ENCODE assay signal across 23 cellular contexts in genomic region chr1:7519861-7520408, GRCh38.
DNase-seq lines count a peak whose midpoint lies in the region; ATAC-seq, FAIRE-seq and TF ChIP-seq lines count a peak whose summit lies in the region.
"Had no signal": no experiment of that assay in that cellular context is flagged by ENCODE, and none has a peak within 500 bp of the region (broad histone marks: within the 10 kb centered on the region; RNA-seq: fewer than 3 reads in every experiment).

No MANE protein-coding gene starts in this region.

- H3K4me1 Mint-ChIP-seq in glutamatergic neuron (ENCODE audit: low read depth, unreplicated experiment) = peaks cover 10% of the 10 kb centered on the region
- no peaks in the 10 kb centered on the region for H3K4me1 Mint-ChIP-seq in stimulated activated memory B cell treated with anti-CD40 and anti-IgM and Interleukin-4, amounts not matched to agents 10 μg/mL and 1 μg/mL and 100 μg/mL, for 72 hours

- H3K9me3 Mint-ChIP-seq in glutamatergic neuron (ENCODE audit: unreplicated experiment) = peaks cover 8% of the 10 kb centered on the region
- H3K9me3 Mint-ChIP-seq in stimulated activated memory B cell treated with anti-CD40 and anti-IgM and Interleukin-4, amounts not matched to agents 10 μg/mL and 1 μg/mL and 100 μg/mL, for 72 hours = no peaks in the 10 kb centered on the region

- H3K9ac ChIP-seq in HepG2 (ENCODE audit: insufficient read depth, low read depth, low read length) = no peak overlapping the region

- H3K27ac ChIP-seq in HepG2 (ENCODE audit: extremely low read length, insufficient read depth, low read length) = no peak overlapping the region
- H3K27ac ChIP-seq in right lobe of liver = no peak overlapping the region
- H3K27ac ChIP-seq: 22Rv1 had no signal

- no peak overlapping the region for H3K4me2 ChIP-seq in HepG2 (ENCODE audit: low read depth, low read length)

- no peaks in the 10 kb centered on the region for H3K36me3 ChIP-seq in HepG2 (replicated peaks in 1 of 2; ENCODE audit: control insufficient read depth in 1 of 2, insufficient read depth in 2 of 2, low read length in 2 of 2)
- no peaks in the 10 kb centered on the region for H3K36me3 ChIP-seq in right lobe of liver
- H3K36me3 ChIP-seq: MG63 had no signal

- TF ChIP-seq RAD21 in HepG2 (CRISPR knock-in tag; IDR thresholded peaks at IDR 0.05) = no peak

- DNase-seq in DMS 273 (lab: John Stamatoyannopoulos, UW; ENCODE audit: unreplicated experiment) = peak; percentile 23
- DNase-seq in DMS 273 treated with DMSO at 0.1 percent for 48 hours (lab: John Stamatoyannopoulos, UW) = no peak
- no peak for DNase-seq in HepG2 (ENCODE audit: low spot score)
- no peak for DNase-seq in right lobe of liver
- DNase-seq in glutamatergic neuron = peak; percentile 8
- DNase-seq in H4 (ENCODE audit: low spot score) = no peak
- DNase-seq: DMS79; EL; GDM1; GOT3; KG1; MG63; NCI-H2029; NCI-H446 treated with DMSO at 0.1 percent for 48 hours; NCI-H526; NCI-H82; NK-92 treated with Interleukin-12 subunit alpha and Interleukin-12 subunit beta, amount 100 ng/mL, for 24 hours; PC-3 had no signal

- H3K27me3 ChIP-seq in HepG2 (ENCODE audit: control insufficient read depth in 1 of 2, insufficient read depth in 2 of 2, low read length in 2 of 2) (peaks cover 0 to 7% of the 10 kb centered on the region in 2 experiments; a peak in 2 of 5 replicates), right lobe of liver (no peaks in the 10 kb centered on the region)
- H3K27me3 ChIP-seq: MG63 had no signal

- no peaks in the 10 kb centered on the region for H3K4me1 ChIP-seq in HepG2 (ENCODE audit: insufficient read depth, low read length)
- no peaks in the 10 kb centered on the region for H3K4me1 ChIP-seq in right lobe of liver

- TF ChIP-seq POLR2A in HepG2 (IDR thresholded peaks at IDR 0.05; ENCODE audit: insufficient read depth in 1 of 2, low read depth in 2 of 2, low read length in 2 of 2) (no peak), right lobe of liver (IDR thresholded peaks at IDR 0.05) (no peak)

- H3K79me2 ChIP-seq in HepG2 (ENCODE audit: insufficient read depth, low read length) = no peaks in the 10 kb centered on the region

- intact Hi-C loops in HepG2 (cut with micrococcal nuclease; ENCODE audit: unreplicated experiment) (no loop called here), right lobe of liver (cut with DNase I) (no loop called here)

- peaks cover 6% of the 10 kb centered on the region for H3K36me3 Mint-ChIP-seq in glutamatergic neuron (ENCODE audit: unreplicated experiment)
- H3K36me3 Mint-ChIP-seq in stimulated activated memory B cell treated with anti-CD40 and anti-IgM and Interleukin-4, amounts not matched to agents 10 μg/mL and 1 μg/mL and 100 μg/mL, for 72 hours = no peaks in the 10 kb centered on the region

- H2AFZ ChIP-seq in HepG2 (ENCODE audit: low read length) = no peak overlapping the region

- ATAC-seq in HepG2 (peak; percentile 46; the same call in 2 of the 3 replicates), right lobe of liver (no peak), HG02973 (IDR thresholded peaks at IDR 0.05; ENCODE audit: unreplicated experiment) (no peak)
- peak; percentile 28 for ATAC-seq in stimulated activated memory B cell treated with anti-CD40 and anti-IgM and Interleukin-4, amounts not matched to agents 10 μg/mL and 1 μg/mL and 100 μg/mL, for 72 hours
- ATAC-seq: GM12878, PC-3, SK-N-SH treated with all-trans-retinoic acid at 6 μM for 48 hours had no signal

- no peak overlapping the region for H3K4me3 ChIP-seq in HepG2 (replicated peaks in 1 of 3; ENCODE audit: insufficient read depth in 1 of 3, low read depth in 2 of 3, low read length in 3 of 3)
- no peak overlapping the region for H3K4me3 ChIP-seq in right lobe of liver
- H3K4me3 ChIP-seq: GM12878, MG63 had no signal

- H3K27ac Mint-ChIP-seq in glutamatergic neuron (ENCODE audit: unreplicated experiment) = no peak overlapping the region
- no peak overlapping the region for H3K27ac Mint-ChIP-seq in stimulated activated memory B cell treated with anti-CD40 and anti-IgM and Interleukin-4, amounts not matched to agents 10 μg/mL and 1 μg/mL and 100 μg/mL, for 72 hours

- in situ Hi-C loops in HepG2 (cut with HindIII; ENCODE audit: extremely low pct_ligation_motif_present, low pct_unique_long_range_greater_than_20kb) = no loop called here

- H3K27me3 Mint-ChIP-seq in glutamatergic neuron (ENCODE audit: unreplicated experiment) = peaks cover 14% of the 10 kb centered on the region
- H3K27me3 Mint-ChIP-seq in stimulated activated memory B cell treated with anti-CD40 and anti-IgM and Interleukin-4, amounts not matched to agents 10 μg/mL and 1 μg/mL and 100 μg/mL, for 72 hours = peaks cover 23% of the 10 kb centered on the region

- 51% methylated on average over 10 of the region's 10 CpGs for WGBS in HepG2 (ENCODE audit: low lambda C conversion rate)
- 82% methylated on average over 8 of the region's 10 CpGs for WGBS in right lobe of liver (ENCODE audit: insufficient coverage, low coverage, low lambda C conversion rate, missing lambda C conversion rate)

- H3K9me3 ChIP-seq in HepG2 (ENCODE audit: low read length) (no peaks in the 10 kb centered on the region), right lobe of liver (no peaks in the 10 kb centered on the region)
- H3K9me3 ChIP-seq: MG63 had no signal

- POLR2A ChIA-PET in HepG2 (lab: Yijun Ruan, JAX) = no interaction called here

- TF ChIP-seq CTCF in HepG2 (CRISPR knock-in tag; IDR thresholded peaks at IDR 0.05) = no peak
- no peak for TF ChIP-seq CTCF in right lobe of liver (IDR thresholded peaks at IDR 0.05)
- TF ChIP-seq CTCF in glutamatergic neuron (IDR thresholded peaks at IDR 0.05; ENCODE audit: partially characterized antibody, unreplicated experiment) = no peak

- FAIRE-seq in HepG2 (lab: Jason Lieb, UNC) = no peak
- FAIRE-seq: GM12878 had no signal

- H3K4me3 Mint-ChIP-seq in glutamatergic neuron (ENCODE audit: unreplicated experiment) = no peak overlapping the region
- no peak overlapping the region for H3K4me3 Mint-ChIP-seq in stimulated activated memory B cell treated with anti-CD40 and anti-IgM and Interleukin-4, amounts not matched to agents 10 μg/mL and 1 μg/mL and 100 μg/mL, for 72 hours

- TF ChIP-seq EP300 in HepG2 (IDR thresholded peaks at IDR 0.05; ENCODE audit: low read depth in 2 of 2, low read length in 2 of 2) (no peak), HepG2 (CRISPR knock-in tag; IDR thresholded peaks at IDR 0.05; ENCODE audit: borderline replicate concordance) (no peak)

- H4K20me1 ChIP-seq in HepG2 (ENCODE audit: insufficient read depth, low read length) = no peaks in the 10 kb centered on the region

- no TSS peak for BruUV-seq in HepG2 (replicated peaks; lab: Mats Ljungman, UMichigan)

- CTCF ChIA-PET in HepG2 (lab: Yijun Ruan, JAX; ENCODE audit: low intra/inter-chr PET ratio, low total read pairs) = no interaction called here

TF ChIP-seq in HepG2, 621 proteins besides CTCF, POLR2A, EP300 and RAD21:
- TF ChIP-seq ZNF589 (CRISPR knock-in tag; conservative IDR thresholded peaks at IDR 0.05) (no peak), ZNF430 (CRISPR knock-in tag; IDR thresholded peaks at IDR 0.05) (no peak), PCBP1 (IDR thresholded peaks at IDR 0.05; ENCODE audit: borderline replicate concordance, low read depth, low read length) (0 out of 2 replicates have a peak, but pooled peaks have one; percentile 60), HNRNPK (IDR thresholded peaks at IDR 0.05; ENCODE audit: low read depth, low read length, poor library complexity, severe bottlenecking) (peak; percentile 81), PRMT3 (CRISPR knock-in tag; IDR thresholded peaks at IDR 0.05; ENCODE audit: borderline replicate concordance, low read depth) (no peak)
TF ChIP-seq in HepG2: peak in this region for 2.

Comparison
In these comparisons a context has a peak if more than half of its experiments do, and no peak if none do; other contexts are left out.
1. DNase-seq: peak in DMS 273 (single experiment) and glutamatergic neuron (single experiment); none in DMS 273 treated with DMSO at 0.1 percent for 48 hours (single experiment), HepG2 (single experiment), right lobe of liver (0 of 3) and H4 (single experiment).
2. ATAC-seq: peak in HepG2 (single experiment) and stimulated activated memory B cell treated with anti-CD40 and anti-IgM and Interleukin-4, amounts not matched to agents 10 μg/mL and 1 μg/mL and 100 μg/mL, for 72 hours (single experiment); none in right lobe of liver (0 of 4) and HG02973 (single experiment).